ENCODE assay signal across 1 cellular context in genomic region chr17:63455417-63455816, GRCh38.
TF ChIP-seq lines count a peak whose summit lies in the region.

No MANE protein-coding gene starts in this region.

TF ChIP-seq in HepG2, 621 proteins besides CTCF, POLR2A, EP300 and RAD21 (continued from another document):
- TF ChIP-seq MAFK (conservative IDR thresholded peaks at IDR 0.05 in 1 of 2, IDR thresholded peaks at IDR 0.05 in 1 of 2; ENCODE audit: low read length in 2 of 2), result peak; percentile 66 to 71; a peak in 3 of 4 replicates
- no peak for TF ChIP-seq GZF1 (CRISPR knock-in tag; IDR thresholded peaks at IDR 0.05)
- TF ChIP-seq ZNF572 (CRISPR knock-in tag; IDR thresholded peaks at IDR 0.05), result no peak
- TF ChIP-seq ZBTB33 (CRISPR knock-in tag; IDR thresholded peaks at IDR 0.05), result peak; percentile 65; the same call in 1 of the 2 replicates
- TF ChIP-seq FOSL2 (CRISPR knock-in tag; IDR thresholded peaks at IDR 0.05), result 0 out of 2 replicates have a peak, but pooled peaks have one; percentile 7
- TF ChIP-seq HNF4A (CRISPR knock-in tag; IDR thresholded peaks at IDR 0.05), result peak; percentile 49
- TF ChIP-seq DNMT3B (CRISPR knock-in tag; conservative IDR thresholded peaks at IDR 0.05), result no peak
- no peak for TF ChIP-seq ZNF432 (CRISPR knock-in tag; IDR thresholded peaks at IDR 0.05; ENCODE audit: borderline replicate concordance)
- TF ChIP-seq MAFF (IDR thresholded peaks at IDR 0.05; ENCODE audit: low read depth, low read length), result peak; percentile 59
